Comparison of ENCODE assay signal across 9 cellular contexts in genomic region chr12:6829532-6830220, GRCh38. TPM values are rescaled to one million over a fixed set of nuclear protein-coding genes. Genes with fewer than 3 reads are reported as not detected.
DNase-seq lines count a peak whose midpoint lies in the region; ATAC-seq, FAIRE-seq and TF ChIP-seq lines count a peak whose summit lies in the region.
"Had no signal": no experiment of that assay in that cellular context is flagged by ENCODE, and none has a peak within 500 bp of the region (broad histone marks: within the 10 kb centered on the region; RNA-seq: fewer than 3 reads in every experiment).

No MANE protein-coding gene starts in this region.

- H3K36me3 ChIP-seq in astrocyte (ENCODE audit: insufficient read depth, low read length) (peaks cover 17% of the 10 kb centered on the region), kidney (ENCODE audit: control insufficient read depth in 1 of 2, insufficient read depth in 2 of 2, low read length in 2 of 2) (no peaks in the 10 kb centered on the region), tibial artery (peaks cover 0 to 47% (median 15%) of the 10 kb centered on the region in 3 donors)

- peaks cover 29% of the 10 kb centered on the region for H3K79me2 ChIP-seq in astrocyte (ENCODE audit: insufficient read depth, low read length)

- no peak for ATAC-seq in stimulated activated naive CD8-positive, alpha-beta T cell treated with anti-CD3 and anti-CD28 coated beads, Interleukin-15, Interleukin-2, amounts not matched to agents 100 U/mL and 50 U/mL, for 24 hours
- ATAC-seq in GM21737 (IDR thresholded peaks at IDR 0.05; ENCODE audit: unreplicated experiment): no peak

- peak; percentile 12 for TF ChIP-seq CTCF in astrocyte (IDR thresholded peaks at IDR 0.05; ENCODE audit: insufficient read depth, low read depth, low read length)
- no peak for TF ChIP-seq CTCF in kidney (IDR thresholded peaks at IDR 0.05; ENCODE audit: borderline replicate concordance, extremely low read depth, insufficient read depth)
- TF ChIP-seq CTCF in tibial artery (IDR thresholded peaks at IDR 0.05): no peak

- H3K9me3 Mint-ChIP-seq in stimulated activated naive CD8-positive, alpha-beta T cell treated with anti-CD3 and anti-CD28 coated beads, Interleukin-15, Interleukin-2, amounts not matched to agents 100 ng/mL and 50 ng/mL, for 24 hours: no peaks in the 10 kb centered on the region
- no peaks in the 10 kb centered on the region for H3K9me3 Mint-ChIP-seq in astrocyte (ENCODE audit: unreplicated experiment)

- H2AFZ ChIP-seq in astrocyte (ENCODE audit: low read depth, low read length): peak overlapping the region; percentile 63

- peaks cover 53% of the 10 kb centered on the region for H3K27me3 Mint-ChIP-seq in stimulated activated naive CD8-positive, alpha-beta T cell treated with anti-CD3 and anti-CD28 coated beads, Interleukin-15, Interleukin-2, amounts not matched to agents 100 ng/mL and 50 ng/mL, for 24 hours
- no peaks in the 10 kb centered on the region for H3K27me3 Mint-ChIP-seq in astrocyte (ENCODE audit: low read depth, unreplicated experiment)

- H3K9me3 ChIP-seq in astrocyte (ENCODE audit: insufficient read depth, low read depth, low read length) (no peaks in the 10 kb centered on the region), kidney (ENCODE audit: control insufficient read depth in 1 of 2, low read length in 2 of 2) (no peaks in the 10 kb centered on the region), tibial artery (no peaks in the 10 kb centered on the region)

- intact Hi-C loops in kidney (cut with DNase I): loop anchor here (10.0 kb wide), 1 partner anchor 75 kb away; the partner anchor contains the start of gene MLF2
- intact Hi-C loops in tibial artery (cut with DNase I; ENCODE audit: low total_unique reads): loop anchor here (5.0 kb wide), 1 partner anchor 77 kb away; the partner anchor contains the start of gene MLF2

- peak overlapping the region; percentile 85 for H3K4me2 ChIP-seq in astrocyte (ENCODE audit: low read length)

- H3K9ac ChIP-seq in astrocyte (ENCODE audit: low read length) (peak overlapping the region; percentile 96), kidney (ENCODE audit: low read length in 2 of 2) (peak overlapping the region; percentile 49 to 80)

- peak overlapping the region; percentile 78 for H3K4me3 Mint-ChIP-seq in stimulated activated naive CD8-positive, alpha-beta T cell treated with anti-CD3 and anti-CD28 coated beads, Interleukin-15, Interleukin-2, amounts not matched to agents 100 ng/mL and 50 ng/mL, for 24 hours
- peak overlapping the region; percentile 98 for H3K4me3 Mint-ChIP-seq in astrocyte (ENCODE audit: unreplicated experiment)

- peak overlapping the region; percentile 71 for H3K4me3 ChIP-seq in astrocyte (ENCODE audit: insufficient read depth, low read depth, low read length)
- H3K4me3 ChIP-seq in kidney (ENCODE audit: low read length in 2 of 2): peak overlapping the region; percentile 47 to 79
- peak overlapping the region; percentile 64 to 89 for H3K4me3 ChIP-seq in tibial artery

- no peaks in the 10 kb centered on the region for H3K36me3 Mint-ChIP-seq in stimulated activated naive CD8-positive, alpha-beta T cell treated with anti-CD3 and anti-CD28 coated beads, Interleukin-15, Interleukin-2, amounts not matched to agents 100 ng/mL and 50 ng/mL, for 24 hours (ENCODE audit: low read depth)
- peaks cover 6% of the 10 kb centered on the region for H3K36me3 Mint-ChIP-seq in astrocyte (ENCODE audit: low read depth, unreplicated experiment)

- H3K4me1 ChIP-seq in astrocyte (ENCODE audit: insufficient read depth, low read length) (peaks cover 19% of the 10 kb centered on the region), kidney (ENCODE audit: control insufficient read depth in 1 of 2, insufficient read depth in 1 of 2, low read depth in 1 of 2, low read length in 2 of 2) (peaks cover 0 to 17% of the 10 kb centered on the region in 2 donors), tibial artery (peaks cover 0 to 40% (median 32%) of the 10 kb centered on the region in 4 donors)

- H3K27me3 ChIP-seq in astrocyte (ENCODE audit: insufficient read depth, low read length) (no peaks in the 10 kb centered on the region), tibial artery (peaks cover 0 to 4% of the 10 kb centered on the region in 2 donors)

- DNase-seq in stimulated activated naive CD8-positive, alpha-beta T cell treated with anti-CD3 and anti-CD28 coated beads, Interleukin-15, Interleukin-2, amounts not matched to agents 100 U/mL and 50 U/mL, for 24 hours: no peak
- DNase-seq in astrocyte (ENCODE audit: low read depth): peak; percentile 31
- peak; percentile 81 for DNase-seq in kidney
- DNase-seq in tibial artery: no peak
- DNase-seq in iPS-NIHi7 (ENCODE audit: extremely low spot score): no peak
- DNase-seq in NOMO-1 (lab: John Stamatoyannopoulos, UW; ENCODE audit: unreplicated experiment in 2 of 2): no peak

- no peak overlapping the region for H3K27ac Mint-ChIP-seq in stimulated activated naive CD8-positive, alpha-beta T cell treated with anti-CD3 and anti-CD28 coated beads, Interleukin-15, Interleukin-2, amounts not matched to agents 100 ng/mL and 50 ng/mL, for 24 hours
- H3K27ac Mint-ChIP-seq in astrocyte (ENCODE audit: unreplicated experiment): peak overlapping the region; percentile 96

- peaks cover 10% of the 10 kb centered on the region for H4K20me1 ChIP-seq in astrocyte (ENCODE audit: insufficient read depth, low read length)

- peak overlapping the region; percentile 80 for H3K27ac ChIP-seq in astrocyte (ENCODE audit: low read depth, low read length)
- H3K27ac ChIP-seq in kidney (ENCODE audit: low read depth in 2 of 2, low read length in 2 of 2): peak overlapping the region; percentile 20 to 67
- H3K27ac ChIP-seq in tibial artery: peak overlapping the region; percentile 87 to 91

- FAIRE-seq in astrocyte (lab: Jason Lieb, UNC) (no peak), kidney (lab: Jason Lieb, UNC) (no peak)
- FAIRE-seq: GM18507 had no signal

- H3K4me1 Mint-ChIP-seq in stimulated activated naive CD8-positive, alpha-beta T cell treated with anti-CD3 and anti-CD28 coated beads, Interleukin-15, Interleukin-2, amounts not matched to agents 100 ng/mL and 50 ng/mL, for 24 hours (ENCODE audit: low read depth): peaks cover 21% of the 10 kb centered on the region
- peaks cover 13% of the 10 kb centered on the region for H3K4me1 Mint-ChIP-seq in astrocyte (ENCODE audit: low read depth, unreplicated experiment)

RNA-seq across cellular contexts. Expression of gene P3H3, which starts 1.5 kb away (rescaled TPM):
- total RNA-seq in astrocyte (101 and 123 TPM in 2 replicates), kidney (17.0 TPM)
- 18.5 TPM for polyA plus RNA-seq in kidney (ENCODE audit: insufficient read depth, low read depth, low replicate concordance)

RNA-seq across cellular contexts. Expression of gene GPR162, which starts 8.1 kb away (rescaled TPM):
- total RNA-seq in astrocyte (6.0 and 6.2 TPM in 2 replicates), kidney (5.0 TPM)
- polyA plus RNA-seq in kidney (ENCODE audit: insufficient read depth, low read depth, low replicate concordance): 9.8 TPM

RNA-seq across cellular contexts. Expression of gene GNB3, which starts 11.0 kb away (rescaled TPM):
- 14.5 and 16.6 TPM in 2 replicates for total RNA-seq in astrocyte
- total RNA-seq in kidney: 2.6 TPM
- 1.4 TPM for polyA plus RNA-seq in kidney (ENCODE audit: insufficient read depth, low read depth, low replicate concordance)

RNA-seq across cellular contexts. Expression of gene CDCA3, which starts 21.4 kb away (rescaled TPM):
- 2.3 and 3.2 TPM in 2 replicates for total RNA-seq in astrocyte
- 1.3 TPM for total RNA-seq in kidney
- 2.1 TPM for polyA plus RNA-seq in kidney (ENCODE audit: insufficient read depth, low read depth, low replicate concordance)

RNA-seq across cellular contexts. Expression of gene USP5, which starts 22.3 kb away (rescaled TPM):
- 144 and 146 TPM in 2 replicates for total RNA-seq in astrocyte
- total RNA-seq in kidney: 75.5 TPM
- 52.3 TPM for polyA plus RNA-seq in kidney (ENCODE audit: insufficient read depth, low read depth, low replicate concordance)

Comparison
In these comparisons a context has a peak if more than half of its experiments do, and no peak if none do; other contexts are left out.
1. DNase-seq: peak in astrocyte (single experiment) and kidney (single experiment); none in stimulated activated naive CD8-positive, alpha-beta T cell treated with anti-CD3 and anti-CD28 coated beads, Interleukin-15, Interleukin-2, amounts not matched to agents 100 U/mL and 50 U/mL, for 24 hours (single experiment), tibial artery (0 of 2), iPS-NIHi7 (single experiment) and NOMO-1 (0 of 2).
2. Peak in every context shown above with its lines, with median percentiles within 50 percentile points of each other: H3K27ac ChIP-seq and H3K4me3 ChIP-seq.